1 cellular context compared by ENCODE assay signal in the genomic region with DNA sequence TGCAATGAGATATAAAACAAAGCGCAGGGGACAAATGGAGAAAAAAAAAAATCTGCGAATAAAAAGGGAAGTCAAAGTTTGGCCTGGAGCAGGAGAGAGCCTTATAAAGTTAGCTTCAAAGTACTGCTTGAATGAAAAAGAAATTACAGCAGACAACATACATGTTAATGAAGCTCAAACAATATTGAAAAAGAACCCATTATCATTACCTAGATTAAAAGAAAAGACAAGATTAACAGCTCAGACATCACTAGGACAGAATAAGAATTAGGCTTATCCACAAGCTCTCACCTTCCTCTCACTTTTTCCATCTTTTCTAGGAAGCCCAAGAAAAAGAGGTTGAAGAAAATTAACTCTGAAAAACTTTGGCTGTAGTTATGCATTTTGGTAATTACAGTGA.
TF ChIP-seq lines count a peak whose summit lies in the region.

No MANE protein-coding gene starts in this region.

TF ChIP-seq in GM23338, 12 proteins besides CTCF, POLR2A, EP300 and RAD21:
- TF ChIP-seq JUNB (IDR thresholded peaks at IDR 0.05; ENCODE audit: unreplicated experiment) (no peak), EZH2 (IDR thresholded peaks at IDR 0.05; ENCODE audit: low read depth, unreplicated experiment) (no peak), ZNF331 (CRISPR knock-in tag; IDR thresholded peaks at IDR 0.05; ENCODE audit: low read depth) (no peak), EZH2phosphoT487 (IDR thresholded peaks at IDR 0.05; ENCODE audit: unreplicated experiment) (no peak), NANOG (IDR thresholded peaks at IDR 0.05; ENCODE audit: borderline replicate concordance) (no peak), CREB1 (CRISPR knock-in tag; IDR thresholded peaks at IDR 0.05; ENCODE audit: low read depth) (no peak), POLR2AphosphoS5 (IDR thresholded peaks at IDR 0.05; ENCODE audit: low read depth) (no peak), ZNF114 (CRISPR knock-in tag; IDR thresholded peaks at IDR 0.05) (no peak), STAT1 (IDR thresholded peaks at IDR 0.05; ENCODE audit: unreplicated experiment) (no peak)
- TF ChIP-seq, protein P1, sequence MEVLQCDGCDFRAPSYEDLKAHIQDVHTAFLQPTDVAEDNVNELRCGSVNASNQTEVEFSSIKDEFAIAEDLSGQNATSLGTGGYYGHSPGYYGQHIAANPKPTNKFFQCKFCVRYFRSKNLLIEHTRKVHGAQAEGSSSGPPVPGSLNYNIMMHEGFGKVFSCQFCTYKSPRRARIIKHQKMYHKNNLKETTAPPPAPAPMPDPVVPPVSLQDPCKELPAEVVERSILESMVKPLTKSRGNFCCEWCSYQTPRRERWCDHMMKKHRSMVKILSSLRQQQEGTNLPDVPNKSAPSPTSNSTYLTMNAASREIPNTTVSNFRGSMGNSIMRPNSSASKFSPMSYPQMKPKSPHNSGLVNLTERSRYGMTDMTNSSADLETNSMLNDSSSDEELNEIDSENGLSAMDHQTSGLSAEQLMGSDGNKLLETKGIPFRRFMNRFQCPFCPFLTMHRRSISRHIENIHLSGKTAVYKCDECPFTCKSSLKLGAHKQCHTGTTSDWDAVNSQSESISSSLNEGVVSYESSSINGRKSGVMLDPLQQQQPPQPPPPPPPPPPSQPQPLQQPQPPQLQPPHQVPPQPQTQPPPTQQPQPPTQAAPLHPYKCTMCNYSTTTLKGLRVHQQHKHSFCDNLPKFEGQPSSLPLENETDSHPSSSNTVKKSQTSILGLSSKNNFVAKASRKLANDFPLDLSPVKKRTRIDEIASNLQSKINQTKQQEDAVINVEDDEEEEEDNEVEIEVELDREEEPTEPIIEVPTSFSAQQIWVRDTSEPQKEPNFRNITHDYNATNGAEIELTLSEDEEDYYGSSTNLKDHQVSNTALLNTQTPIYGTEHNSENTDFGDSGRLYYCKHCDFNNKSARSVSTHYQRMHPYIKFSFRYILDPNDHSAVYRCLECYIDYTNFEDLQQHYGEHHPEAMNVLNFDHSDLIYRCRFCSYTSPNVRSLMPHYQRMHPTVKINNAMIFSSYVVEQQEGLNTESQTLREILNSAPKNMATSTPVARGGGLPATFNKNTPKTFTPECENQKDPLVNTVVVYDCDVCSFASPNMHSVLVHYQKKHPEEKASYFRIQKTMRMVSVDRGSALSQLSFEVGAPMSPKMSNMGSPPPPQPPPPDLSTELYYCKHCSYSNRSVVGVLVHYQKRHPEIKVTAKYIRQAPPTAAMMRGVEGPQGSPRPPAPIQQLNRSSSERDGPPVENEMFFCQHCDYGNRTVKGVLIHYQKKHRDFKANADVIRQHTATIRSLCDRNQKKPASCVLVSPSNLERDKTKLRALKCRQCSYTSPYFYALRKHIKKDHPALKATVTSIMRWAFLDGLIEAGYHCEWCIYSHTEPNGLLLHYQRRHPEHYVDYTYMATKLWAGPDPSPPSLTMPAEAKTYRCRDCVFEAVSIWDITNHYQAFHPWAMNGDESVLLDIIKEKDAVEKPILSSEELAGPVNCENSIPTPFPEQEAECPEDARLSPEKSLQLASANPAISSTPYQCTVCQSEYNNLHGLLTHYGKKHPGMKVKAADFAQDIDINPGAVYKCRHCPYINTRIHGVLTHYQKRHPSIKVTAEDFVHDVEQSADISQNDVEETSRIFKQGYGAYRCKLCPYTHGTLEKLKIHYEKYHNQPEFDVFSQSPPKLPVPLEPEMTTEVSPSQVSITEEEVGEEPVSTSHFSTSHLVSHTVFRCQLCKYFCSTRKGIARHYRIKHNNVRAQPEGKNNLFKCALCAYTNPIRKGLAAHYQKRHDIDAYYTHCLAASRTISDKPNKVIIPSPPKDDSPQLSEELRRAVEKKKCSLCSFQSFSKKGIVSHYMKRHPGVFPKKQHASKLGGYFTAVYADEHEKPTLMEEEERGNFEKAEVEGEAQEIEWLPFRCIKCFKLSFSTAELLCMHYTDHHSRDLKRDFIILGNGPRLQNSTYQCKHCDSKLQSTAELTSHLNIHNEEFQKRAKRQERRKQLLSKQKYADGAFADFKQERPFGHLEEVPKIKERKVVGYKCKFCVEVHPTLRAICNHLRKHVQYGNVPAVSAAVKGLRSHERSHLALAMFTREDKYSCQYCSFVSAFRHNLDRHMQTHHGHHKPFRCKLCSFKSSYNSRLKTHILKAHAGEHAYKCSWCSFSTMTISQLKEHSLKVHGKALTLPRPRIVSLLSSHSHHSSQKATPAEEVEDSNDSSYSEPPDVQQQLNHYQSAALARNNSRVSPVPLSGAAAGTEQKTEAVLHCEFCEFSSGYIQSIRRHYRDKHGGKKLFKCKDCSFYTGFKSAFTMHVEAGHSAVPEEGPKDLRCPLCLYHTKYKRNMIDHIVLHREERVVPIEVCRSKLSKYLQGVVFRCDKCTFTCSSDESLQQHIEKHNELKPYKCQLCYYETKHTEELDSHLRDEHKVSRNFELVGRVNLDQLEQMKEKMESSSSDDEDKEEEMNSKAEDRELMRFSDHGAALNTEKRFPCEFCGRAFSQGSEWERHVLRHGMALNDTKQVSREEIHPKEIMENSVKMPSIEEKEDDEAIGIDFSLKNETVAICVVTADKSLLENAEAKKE (CRISPR knock-in tag; IDR thresholded peaks at IDR 0.05) = no peak
- TF ChIP-seq, protein P2, sequence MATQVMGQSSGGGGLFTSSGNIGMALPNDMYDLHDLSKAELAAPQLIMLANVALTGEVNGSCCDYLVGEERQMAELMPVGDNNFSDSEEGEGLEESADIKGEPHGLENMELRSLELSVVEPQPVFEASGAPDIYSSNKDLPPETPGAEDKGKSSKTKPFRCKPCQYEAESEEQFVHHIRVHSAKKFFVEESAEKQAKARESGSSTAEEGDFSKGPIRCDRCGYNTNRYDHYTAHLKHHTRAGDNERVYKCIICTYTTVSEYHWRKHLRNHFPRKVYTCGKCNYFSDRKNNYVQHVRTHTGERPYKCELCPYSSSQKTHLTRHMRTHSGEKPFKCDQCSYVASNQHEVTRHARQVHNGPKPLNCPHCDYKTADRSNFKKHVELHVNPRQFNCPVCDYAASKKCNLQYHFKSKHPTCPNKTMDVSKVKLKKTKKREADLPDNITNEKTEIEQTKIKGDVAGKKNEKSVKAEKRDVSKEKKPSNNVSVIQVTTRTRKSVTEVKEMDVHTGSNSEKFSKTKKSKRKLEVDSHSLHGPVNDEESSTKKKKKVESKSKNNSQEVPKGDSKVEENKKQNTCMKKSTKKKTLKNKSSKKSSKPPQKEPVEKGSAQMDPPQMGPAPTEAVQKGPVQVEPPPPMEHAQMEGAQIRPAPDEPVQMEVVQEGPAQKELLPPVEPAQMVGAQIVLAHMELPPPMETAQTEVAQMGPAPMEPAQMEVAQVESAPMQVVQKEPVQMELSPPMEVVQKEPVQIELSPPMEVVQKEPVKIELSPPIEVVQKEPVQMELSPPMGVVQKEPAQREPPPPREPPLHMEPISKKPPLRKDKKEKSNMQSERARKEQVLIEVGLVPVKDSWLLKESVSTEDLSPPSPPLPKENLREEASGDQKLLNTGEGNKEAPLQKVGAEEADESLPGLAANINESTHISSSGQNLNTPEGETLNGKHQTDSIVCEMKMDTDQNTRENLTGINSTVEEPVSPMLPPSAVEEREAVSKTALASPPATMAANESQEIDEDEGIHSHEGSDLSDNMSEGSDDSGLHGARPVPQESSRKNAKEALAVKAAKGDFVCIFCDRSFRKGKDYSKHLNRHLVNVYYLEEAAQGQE (IDR thresholded peaks at IDR 0.05; ENCODE audit: unreplicated experiment) = no peak
- TF ChIP-seq, protein P3, sequence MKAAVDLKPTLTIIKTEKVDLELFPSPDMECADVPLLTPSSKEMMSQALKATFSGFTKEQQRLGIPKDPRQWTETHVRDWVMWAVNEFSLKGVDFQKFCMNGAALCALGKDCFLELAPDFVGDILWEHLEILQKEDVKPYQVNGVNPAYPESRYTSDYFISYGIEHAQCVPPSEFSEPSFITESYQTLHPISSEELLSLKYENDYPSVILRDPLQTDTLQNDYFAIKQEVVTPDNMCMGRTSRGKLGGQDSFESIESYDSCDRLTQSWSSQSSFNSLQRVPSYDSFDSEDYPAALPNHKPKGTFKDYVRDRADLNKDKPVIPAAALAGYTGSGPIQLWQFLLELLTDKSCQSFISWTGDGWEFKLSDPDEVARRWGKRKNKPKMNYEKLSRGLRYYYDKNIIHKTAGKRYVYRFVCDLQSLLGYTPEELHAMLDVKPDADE (IDR thresholded peaks at IDR 0.05) = no peak
